25 cellular contexts compared by ENCODE assay signal in genomic region chr2:56108806-56109205, GRCh38.
DNase-seq lines count a peak whose midpoint lies in the region; ATAC-seq and TF ChIP-seq lines count a peak whose summit lies in the region.
"Had no signal": no experiment of that assay in that cellular context is flagged by ENCODE, and none has a peak within 500 bp of the region (broad histone marks: within the 10 kb centered on the region; RNA-seq: fewer than 3 reads in every experiment).

No MANE protein-coding gene starts in this region.

- peak; percentile 9 for ATAC-seq in stimulated activated effector memory CD8-positive, alpha-beta T cell treated with anti-CD3 and anti-CD28 coated beads, Interleukin-12 subunit alpha, Interleukin-12 subunit beta, amount 100 ng/mL, for 72 hours
- ATAC-seq in activated CD4-positive, alpha-beta T cell treated with anti-CD3 and anti-CD28 coated beads for 36 hours: no peak
- no peak for ATAC-seq in GM21447 (IDR thresholded peaks at IDR 0.05; ENCODE audit: unreplicated experiment)
- ATAC-seq: activated CD8-positive, alpha-beta T cell treated with anti-CD3 and anti-CD28 coated beads for 36 hours; left lobe of liver; Right ventricle myocardium inferior; sciatic nerve had no signal

- H3K9me3 ChIP-seq in OCI-LY3 (ENCODE audit: insufficient read depth, low read length) (no peaks in the 10 kb centered on the region), endodermal cell (ENCODE audit: control insufficient read depth, low read length) (no peaks in the 10 kb centered on the region)
- H3K9me3 ChIP-seq: breast epithelium had no signal

- H3K27me3 ChIP-seq in OCI-LY3 (ENCODE audit: low read depth, low read length) (no peaks in the 10 kb centered on the region), endodermal cell (ENCODE audit: control insufficient read depth, insufficient read depth, low read length, poor library complexity, severe bottlenecking) (no peaks in the 10 kb centered on the region)
- H3K27me3 ChIP-seq: breast epithelium had no signal

- H3K4me1 ChIP-seq in OCI-LY3 (ENCODE audit: low read length) (peaks cover 3% of the 10 kb centered on the region), endodermal cell (ENCODE audit: control insufficient read depth, insufficient read depth, low read length) (no peaks in the 10 kb centered on the region)
- H3K4me1 ChIP-seq: breast epithelium had no signal

- peak; percentile 30; the same call in 1 of the 2 replicates for TF ChIP-seq CTCF in OCI-LY3 (IDR thresholded peaks at IDR 0.05; ENCODE audit: low read depth, low read length)
- TF ChIP-seq CTCF in endodermal cell (conservative IDR thresholded peaks at IDR 0.05): peak; percentile 66

- CTCF ChIA-PET in activated CD4-positive, alpha-beta T cell treated with anti-CD3 and anti-CD28 coated beads for 36 hours (lab: Charles Lee): interaction anchor here (0.6 kb wide), 1 partner anchor 130 kb away, joined by 3 read pairs; no protein-coding TSS in a partner anchor

- H3K9me3 Mint-ChIP-seq in endodermal cell: no peaks in the 10 kb centered on the region
- H3K9me3 Mint-ChIP-seq in stimulated activated effector memory CD8-positive, alpha-beta T cell treated with anti-CD3 and anti-CD28 coated beads, Interleukin-12 subunit alpha, Interleukin-12 subunit beta, amount 100 ng/mL, for 72 hours: peaks cover 12% of the 10 kb centered on the region
- peaks cover 2% of the 10 kb centered on the region for H3K9me3 Mint-ChIP-seq in activated CD4-positive, alpha-beta T cell treated with anti-CD3 and anti-CD28 coated beads for 36 hours (ENCODE audit: low read depth)
- H3K9me3 Mint-ChIP-seq: activated CD8-positive, alpha-beta T cell treated with anti-CD3 and anti-CD28 coated beads for 36 hours had no signal

- POLR2A ChIA-PET in activated CD4-positive, alpha-beta T cell treated with anti-CD3 and anti-CD28 coated beads for 36 hours (lab: Charles Lee): no interaction called here

- peak; percentile 60 for DNase-seq in NCI-H146 (lab: John Stamatoyannopoulos, UW)
- no peak for DNase-seq in NCI-H146 treated with DMSO at 0.1 percent for 48 hours (lab: John Stamatoyannopoulos, UW; ENCODE audit: unreplicated experiment)
- DNase-seq in endodermal cell: peak; percentile 61
- no peak for DNase-seq in stimulated activated effector memory CD8-positive, alpha-beta T cell treated with anti-CD3 and anti-CD28 coated beads, Interleukin-12 subunit alpha, Interleukin-12 subunit beta, amount 100 ng/mL, for 72 hours (ENCODE audit: low spot score in 2 of 2)
- no peak for DNase-seq in activated CD4-positive, alpha-beta T cell treated with anti-CD3 and anti-CD28 coated beads for 36 hours
- DNase-seq in MV-4-11 (lab: John Stamatoyannopoulos, UW): no peak
- DNase-seq: activated CD8-positive, alpha-beta T cell treated with anti-CD3 and anti-CD28 coated beads for 36 hours; activated effector memory CD4-positive, alpha-beta T cell treated with anti-CD3 and anti-CD28 coated beads, Interleukin-2, amount 50 U/mL, for 16 hours; activated T-cell treated with anti-CD3 and anti-CD28 coated beads for 4 hours; COR-L47; EL; head of caudate nucleus; KG1; naive B cell; NCI-H2107; T-helper 9 cell; trophoblast cell had no signal

- WGBS in endodermal cell (ENCODE audit: insufficient coverage in 1 of 2, insufficient read length in 1 of 2), 2 experiments: 79 to 94% methylated on average over 2 of the region's 2 CpGs

- no peak overlapping the region for H2AFZ ChIP-seq in OCI-LY3 (ENCODE audit: low read depth, low read length)

- H3K27ac Mint-ChIP-seq in endodermal cell: no peak overlapping the region
- no peak overlapping the region for H3K27ac Mint-ChIP-seq in stimulated activated effector memory CD8-positive, alpha-beta T cell treated with anti-CD3 and anti-CD28 coated beads, Interleukin-12 subunit alpha, Interleukin-12 subunit beta, amount 100 ng/mL, for 72 hours
- no peak overlapping the region for H3K27ac Mint-ChIP-seq in activated CD4-positive, alpha-beta T cell treated with anti-CD3 and anti-CD28 coated beads for 36 hours
- H3K27ac Mint-ChIP-seq: activated CD8-positive, alpha-beta T cell treated with anti-CD3 and anti-CD28 coated beads for 36 hours; B cell; naive B cell had no signal

- intact Hi-C loops in activated CD4-positive, alpha-beta T cell treated with anti-CD3 and anti-CD28 coated beads for 36 hours (cut with DNase I, micrococcal nuclease): no loop called here

- no peak overlapping the region for H3K4me2 ChIP-seq in OCI-LY3 (ENCODE audit: low read length)

- H3K36me3 ChIP-seq in OCI-LY3 (replicated peaks; ENCODE audit: low read depth, low read length): no peaks in the 10 kb centered on the region
- no peaks in the 10 kb centered on the region for H3K36me3 ChIP-seq in endodermal cell (ENCODE audit: control insufficient read depth, insufficient read depth, low read length)
- H3K36me3 ChIP-seq: breast epithelium had no signal

- no peak overlapping the region for H3K27ac ChIP-seq in OCI-LY3 (ENCODE audit: low read length)
- no peak overlapping the region for H3K27ac ChIP-seq in endodermal cell (ENCODE audit: low read depth, low read length)
- H3K27ac ChIP-seq: breast epithelium, coronary artery had no signal

- H4K20me1 ChIP-seq in OCI-LY3 (ENCODE audit: insufficient read depth, low read length): no peaks in the 10 kb centered on the region

- H3K4me3 ChIP-seq in OCI-LY3 (ENCODE audit: low read length) (no peak overlapping the region), endodermal cell (ENCODE audit: low read length) (no peak overlapping the region)
- H3K4me3 ChIP-seq: breast epithelium, coronary artery had no signal

- no peaks in the 10 kb centered on the region for H3K4me1 Mint-ChIP-seq in endodermal cell
- H3K4me1 Mint-ChIP-seq in stimulated activated effector memory CD8-positive, alpha-beta T cell treated with anti-CD3 and anti-CD28 coated beads, Interleukin-12 subunit alpha, Interleukin-12 subunit beta, amount 100 ng/mL, for 72 hours: no peaks in the 10 kb centered on the region
- H3K4me1 Mint-ChIP-seq in activated CD4-positive, alpha-beta T cell treated with anti-CD3 and anti-CD28 coated beads for 36 hours: no peaks in the 10 kb centered on the region
- H3K4me1 Mint-ChIP-seq: B cell, naive B cell had no signal

- H3K4me3 Mint-ChIP-seq in endodermal cell: no peak overlapping the region
- H3K4me3 Mint-ChIP-seq in stimulated activated effector memory CD8-positive, alpha-beta T cell treated with anti-CD3 and anti-CD28 coated beads, Interleukin-12 subunit alpha, Interleukin-12 subunit beta, amount 100 ng/mL, for 72 hours: no peak overlapping the region
- no peak overlapping the region for H3K4me3 Mint-ChIP-seq in activated CD4-positive, alpha-beta T cell treated with anti-CD3 and anti-CD28 coated beads for 36 hours
- H3K4me3 Mint-ChIP-seq: activated CD8-positive, alpha-beta T cell treated with anti-CD3 and anti-CD28 coated beads for 36 hours; B cell; naive B cell had no signal

- no peaks in the 10 kb centered on the region for H3K36me3 Mint-ChIP-seq in endodermal cell (ENCODE audit: low read depth)
- H3K36me3 Mint-ChIP-seq in stimulated activated effector memory CD8-positive, alpha-beta T cell treated with anti-CD3 and anti-CD28 coated beads, Interleukin-12 subunit alpha, Interleukin-12 subunit beta, amount 100 ng/mL, for 72 hours: no peaks in the 10 kb centered on the region
- H3K36me3 Mint-ChIP-seq in activated CD4-positive, alpha-beta T cell treated with anti-CD3 and anti-CD28 coated beads for 36 hours (ENCODE audit: low read depth): no peaks in the 10 kb centered on the region
- H3K36me3 Mint-ChIP-seq: naive B cell had no signal

- H3K79me2 ChIP-seq in OCI-LY3 (ENCODE audit: low read length): no peaks in the 10 kb centered on the region

- H3K9ac ChIP-seq in OCI-LY3 (ENCODE audit: low read length) (no peak overlapping the region), endodermal cell (ENCODE audit: extremely low read depth, low read length, poor library complexity, severe bottlenecking) (no peak overlapping the region)

- H3K27me3 Mint-ChIP-seq in endodermal cell (ENCODE audit: insufficient read depth): no peaks in the 10 kb centered on the region
- H3K27me3 Mint-ChIP-seq in activated CD4-positive, alpha-beta T cell treated with anti-CD3 and anti-CD28 coated beads for 36 hours: no peaks in the 10 kb centered on the region

Comparison
In these comparisons a context has a peak if more than half of its experiments do, and no peak if none do; other contexts are left out.
1. DNase-seq: peak in NCI-H146 (single experiment) and endodermal cell (single experiment); none in NCI-H146 treated with DMSO at 0.1 percent for 48 hours (single experiment), stimulated activated effector memory CD8-positive, alpha-beta T cell treated with anti-CD3 and anti-CD28 coated beads, Interleukin-12 subunit alpha, Interleukin-12 subunit beta, amount 100 ng/mL, for 72 hours (0 of 2), activated CD4-positive, alpha-beta T cell treated with anti-CD3 and anti-CD28 coated beads for 36 hours (single experiment) and MV-4-11 (single experiment).